Comparison of ENCODE assay signal across 25 cellular contexts in genomic region chrX:100494974-100495373, GRCh38.
"Had no signal": no experiment of that assay in that cellular context is flagged by ENCODE, and none has a peak within 500 bp of the region (broad histone marks: within the 10 kb centered on the region; RNA-seq: fewer than 3 reads in every experiment).

No MANE protein-coding gene starts in this region.

- H3K9ac ChIP-seq: SK-N-SH had no signal

- H3K27ac ChIP-seq: RWPE1, SJCRH30, VCaP had no signal

- FAIRE-seq: K562 had no signal

- H3K4me1 ChIP-seq: Peyer's patch, SJCRH30 had no signal

- H3K9me3 Mint-ChIP-seq: activated CD4-positive, alpha-beta memory T cell treated with anti-CD3 and anti-CD28 coated beads for 36 hours; activated naive CD4-positive, alpha-beta T cell treated with anti-CD3 and anti-CD28 coated beads, Interleukin-2, amount 10 ng/mL, durations not matched to agents 7 days and 5 days; activated T-cell treated with anti-CD3 and anti-CD28 coated beads, Interleukin-2, amount 50 U/mL, for 4 hours had no signal

- ATAC-seq: activated T-cell treated with anti-CD3 and anti-CD28 coated beads, Interleukin-2, amount 50 U/mL, for 4 hours; K562 had no signal

- DNase-seq: activated CD4-positive, alpha-beta memory T cell treated with anti-CD3 and anti-CD28 coated beads for 36 hours; activated CD4-positive, alpha-beta T cell treated with anti-CD3 and anti-CD28 coated beads, Interleukin-2, amount 10 ng/mL, durations not matched to agents 7 days and 5 days; activated CD4-positive, CD25-positive, alpha-beta regulatory T cell; activated CD8-positive, alpha-beta memory T cell treated with anti-CD3 and anti-CD28 coated beads for 24 hours; activated effector memory CD4-positive, alpha-beta T cell treated with anti-CD3 and anti-CD28 coated beads, Interleukin-2, amount 50 U/mL, for 16 hours; activated naive CD4-positive, alpha-beta T cell treated with anti-CD3 and anti-CD28 coated beads, Interleukin-2, amount 10 ng/mL, durations not matched to agents 7 days and 5 days; activated naive CD8-positive, alpha-beta T cell treated with anti-CD3 and anti-CD28 coated beads for 36 hours; activated T-cell treated with anti-CD3 and anti-CD28 coated beads, Interleukin-2, amount 50 U/mL, for 4 hours; Karpas-422; MM.1S; NCI-H1105; NCI-H1436; NCI-H1694 treated with DMSO at 0.1 percent for 48 hours; NCI-H2029 treated with DMSO at 0.1 percent for 48 hours; NCI-H345; NCI-H510A; NCI-H526 treated with DMSO at 0.1 percent for 48 hours; Peyer's patch; Right ventricle myocardium superior; SJCRH30; SK-N-SH; T-helper 1 cell had no signal

- H3K4me2 ChIP-seq: SK-N-SH had no signal

- H3K4me3 ChIP-seq: K562, Peyer's patch, SJCRH30 had no signal

- H3K4me1 Mint-ChIP-seq: activated CD4-positive, alpha-beta T cell treated with anti-CD3 and anti-CD28 coated beads, Interleukin-2, amount 10 ng/mL, durations not matched to agents 7 days and 5 days; activated naive CD4-positive, alpha-beta T cell treated with anti-CD3 and anti-CD28 coated beads, Interleukin-2, amount 10 ng/mL, durations not matched to agents 7 days and 5 days; activated naive CD8-positive, alpha-beta T cell treated with anti-CD3 and anti-CD28 coated beads for 36 hours had no signal

- H3K27me3 Mint-ChIP-seq: activated naive CD4-positive, alpha-beta T cell treated with anti-CD3 and anti-CD28 coated beads, Interleukin-2, amount 10 ng/mL, durations not matched to agents 7 days and 5 days; activated naive CD8-positive, alpha-beta T cell treated with anti-CD3 and anti-CD28 coated beads for 36 hours had no signal

- H3K9me3 ChIP-seq: SJCRH30, SK-N-SH had no signal

- H3K4me3 Mint-ChIP-seq: activated CD4-positive, alpha-beta memory T cell treated with anti-CD3 and anti-CD28 coated beads for 36 hours; activated CD4-positive, alpha-beta T cell treated with anti-CD3 and anti-CD28 coated beads, Interleukin-2, amount 10 ng/mL, durations not matched to agents 7 days and 5 days; activated naive CD4-positive, alpha-beta T cell treated with anti-CD3 and anti-CD28 coated beads, Interleukin-2, amount 10 ng/mL, durations not matched to agents 7 days and 5 days; activated naive CD8-positive, alpha-beta T cell treated with anti-CD3 and anti-CD28 coated beads for 36 hours; activated T-cell treated with anti-CD3 and anti-CD28 coated beads, Interleukin-2, amount 50 U/mL, for 4 hours had no signal

- H3K27me3 ChIP-seq: Peyer's patch, SJCRH30 had no signal

- H3K27ac Mint-ChIP-seq: activated CD4-positive, alpha-beta memory T cell treated with anti-CD3 and anti-CD28 coated beads for 36 hours; activated CD4-positive, alpha-beta T cell treated with anti-CD3 and anti-CD28 coated beads, Interleukin-2, amount 10 ng/mL, durations not matched to agents 7 days and 5 days; activated naive CD4-positive, alpha-beta T cell treated with anti-CD3 and anti-CD28 coated beads, Interleukin-2, amount 10 ng/mL, durations not matched to agents 7 days and 5 days; activated naive CD8-positive, alpha-beta T cell treated with anti-CD3 and anti-CD28 coated beads for 36 hours had no signal

- H3K36me3 ChIP-seq: Peyer's patch, SJCRH30 had no signal

- H3K36me3 Mint-ChIP-seq: activated CD4-positive, alpha-beta memory T cell treated with anti-CD3 and anti-CD28 coated beads for 36 hours; activated naive CD4-positive, alpha-beta T cell treated with anti-CD3 and anti-CD28 coated beads, Interleukin-2, amount 10 ng/mL, durations not matched to agents 7 days and 5 days; activated naive CD8-positive, alpha-beta T cell treated with anti-CD3 and anti-CD28 coated beads for 36 hours had no signal
